2 cellular contexts compared by ENCODE assay signal in the genomic region with DNA sequence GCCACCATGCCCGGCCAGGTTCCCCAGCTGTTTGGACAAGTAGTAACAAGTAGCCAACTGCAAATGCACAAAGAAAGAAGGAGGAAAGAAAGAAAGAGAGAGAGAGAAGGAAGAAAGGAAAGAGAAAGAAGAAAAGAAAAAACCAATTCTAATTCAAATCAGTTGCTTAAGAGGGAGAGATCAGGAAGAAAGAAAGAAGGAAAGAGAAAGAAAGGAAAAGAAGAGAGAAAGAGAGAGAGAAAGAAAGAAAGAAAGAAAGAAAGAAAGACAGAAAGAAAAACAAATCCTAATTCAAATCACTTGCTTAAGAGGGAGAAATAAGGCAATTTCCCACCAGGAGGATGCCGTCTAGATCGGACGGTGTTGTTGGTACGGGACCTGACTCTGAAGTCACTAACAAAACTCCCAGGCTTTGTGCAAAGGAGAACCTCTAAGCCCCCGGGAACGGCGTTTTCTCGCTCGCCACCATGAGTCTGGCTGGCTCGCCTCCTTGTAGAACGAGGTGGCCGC.
A peak's percentile ranks its signal among the peaks of the same experiment; 100 is the strongest.
TF ChIP-seq lines count a peak whose summit lies in the region.

No MANE protein-coding gene starts in this region.

TF ChIP-seq in HEK293, 187 proteins besides CTCF, POLR2A, EP300 and RAD21:
- no peak for TF ChIP-seq ZNF121 (tag by site-specific recombination; IDR thresholded peaks at IDR 0.05)
- TF ChIP-seq ZNF654 (tag by site-specific recombination; IDR thresholded peaks at IDR 0.05; ENCODE audit: low read depth), result no peak
- TF ChIP-seq ZNF501 (tag by site-specific recombination; IDR thresholded peaks at IDR 0.05), result no peak
- no peak for TF ChIP-seq ZNF585B (tag by site-specific recombination; IDR thresholded peaks at IDR 0.05)
- peak; percentile 90 for TF ChIP-seq ZNF366 (tag by site-specific recombination; conservative IDR thresholded peaks at IDR 0.05)
- TF ChIP-seq ZNF791 (tag by site-specific recombination; IDR thresholded peaks at IDR 0.05), result no peak
- peak; percentile 67; the same call in 1 of the 2 replicates for TF ChIP-seq ZNF596 (tag by site-specific recombination; IDR thresholded peaks at IDR 0.05)
- TF ChIP-seq ZFP69B (tag by site-specific recombination; IDR thresholded peaks at IDR 0.05), result peak; percentile 11; the same call in 1 of the 2 replicates
- TF ChIP-seq MYNN (tag by site-specific recombination; IDR thresholded peaks at IDR 0.05; ENCODE audit: borderline replicate concordance), result no peak
- no peak for TF ChIP-seq ZNF561 (tag by site-specific recombination; IDR thresholded peaks at IDR 0.05; ENCODE audit: borderline replicate concordance)
- peak; percentile 50; the same call in 1 of the 2 replicates for TF ChIP-seq PRDM1 (tag by site-specific recombination; IDR thresholded peaks at IDR 0.05)
- peak; percentile 65 for TF ChIP-seq PRDM10 (tag by site-specific recombination; IDR thresholded peaks at IDR 0.05)
- TF ChIP-seq ZNF600 (tag by site-specific recombination; IDR thresholded peaks at IDR 0.05), result 0 out of 2 replicates have a peak, but pooled peaks have one; percentile 22
TF ChIP-seq in HEK293: peak in this region for 6.

TF ChIP-seq in H1, 55 proteins besides CTCF, POLR2A, EP300 and RAD21:
- TF ChIP-seq SP1 (IDR thresholded peaks at IDR 0.05; ENCODE audit: low read depth, low read length) (no peak), RBBP5 (IDR thresholded peaks at IDR 0.05; ENCODE audit: borderline replicate concordance, low read depth, low read length) (no peak), EZH2 (IDR thresholded peaks at IDR 0.05; ENCODE audit: low read depth, low read length, severe bottlenecking) (no peak), FOSL1 (IDR thresholded peaks at IDR 0.05; ENCODE audit: insufficient read depth, low read depth, low read length) (no peak), MAFK (IDR thresholded peaks at IDR 0.05; ENCODE audit: low read depth, low read length) (no peak)
